Comparison of ENCODE assay signal across 8 cellular contexts in the genomic region with DNA sequence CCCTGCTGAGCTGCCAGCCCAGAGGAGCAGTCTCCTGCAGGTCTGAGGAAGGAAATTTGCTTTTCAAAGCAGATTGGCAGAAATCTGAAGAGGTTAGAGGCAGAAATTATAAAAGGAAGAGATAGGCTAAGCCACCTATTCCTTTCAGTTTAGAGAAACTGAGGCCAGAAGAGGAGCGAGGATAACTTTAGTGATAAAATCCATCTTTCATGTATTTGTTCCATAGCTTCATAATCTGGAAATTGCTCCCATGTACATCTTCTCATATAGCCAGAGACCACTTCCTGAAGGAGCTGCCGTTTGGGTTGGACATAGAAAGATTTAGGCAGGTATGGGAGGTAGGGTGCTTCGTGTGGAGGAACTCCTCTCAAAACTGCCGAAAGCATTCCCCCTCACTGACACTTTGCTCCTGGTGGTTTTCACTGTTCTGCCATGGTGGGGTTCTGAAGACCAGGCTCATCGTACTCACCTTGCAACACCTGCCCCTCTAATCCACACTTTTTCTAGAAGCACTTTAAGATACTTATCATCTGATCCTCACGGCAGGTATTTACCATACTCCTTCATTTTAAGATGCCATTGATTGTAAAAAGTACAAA. TPM values are rescaled to one million over a fixed set of nuclear protein-coding genes. Genes with fewer than 3 reads are reported as not detected.
DNase-seq lines count a peak whose midpoint lies in the region; ATAC-seq and TF ChIP-seq lines count a peak whose summit lies in the region.

No MANE protein-coding gene starts in this region.

- DNase-seq in activated CD8-positive, alpha-beta memory T cell treated with anti-CD3 and anti-CD28 coated beads, Interleukin-2, amount 10 ng/mL, durations not matched to agents 7 days and 5 days, result no peak
- DNase-seq in activated CD8-positive, alpha-beta memory T cell treated with anti-CD3 and anti-CD28 coated beads for 24 hours, result no peak
- DNase-seq in activated T-helper 2 cell treated with anti-CD3 and anti-CD28 coated beads, Interferon-gamma antibody, Interleukin-2, Interleukin-4, amounts not matched to agents 10 μg/mL and 5 μg/mL and 100 μg/mL, durations not matched to agents 14 hours and 24 hours and 36 hours (ENCODE audit: low spot score), result no peak
- DNase-seq in thoracic aorta (ENCODE audit: low spot score), result no peak
- no peak for DNase-seq in foreskin keratinocyte
- DNase-seq in MV-4-11 (lab: John Stamatoyannopoulos, UW), result no peak
- no peak for DNase-seq in aorta

- H3K9me3 ChIP-seq in thoracic aorta (no peaks in the 10 kb centered on the region), aorta (ENCODE audit: control insufficient read depth, low read length) (no peaks in the 10 kb centered on the region)

- H3K4me3 ChIP-seq in thoracic aorta (peak overlapping the region; percentile 60), aorta (ENCODE audit: low read length in 2 of 2) (peak overlapping the region in 1 of 2 donors; percentile 51)

- peaks cover 1% of the 10 kb centered on the region for H3K36me3 Mint-ChIP-seq in activated CD8-positive, alpha-beta memory T cell treated with anti-CD3 and anti-CD28 coated beads, Interleukin-2, amount 10 ng/mL, durations not matched to agents 7 days and 5 days
- H3K36me3 Mint-ChIP-seq in activated T-helper 2 cell treated with anti-CD3 and anti-CD28 coated beads, Interferon-gamma antibody, Interleukin-2, Interleukin-4, amounts not matched to agents 10 μg/mL and 5 μg/mL and 100 μg/mL, durations not matched to agents 14 hours and 24 hours and 36 hours (ENCODE audit: low read depth), result peaks cover 8% of the 10 kb centered on the region

- CTCF ChIA-PET in activated CD8-positive, alpha-beta memory T cell treated with anti-CD3 and anti-CD28 coated beads, Interleukin-2, amount 10 ng/mL, durations not matched to agents 7 days and 5 days (lab: Charles Lee), result interaction anchor here (1.3 to 6.4 kb wide), 6 partner anchors 12 to 173 kb away, joined by 3 to 53 read pairs (median 4); partner anchors contain the start of gene XXYLT1

- no peaks in the 10 kb centered on the region for H3K27me3 ChIP-seq in layer of hippocampus (ENCODE audit: control insufficient read depth, insufficient read depth, low read length)
- no peaks in the 10 kb centered on the region for H3K27me3 ChIP-seq in thoracic aorta (replicated peaks; ENCODE audit: insufficient read depth)
- H3K27me3 ChIP-seq in foreskin keratinocyte, result no peaks in the 10 kb centered on the region
- H3K27me3 ChIP-seq in aorta (ENCODE audit: control insufficient read depth in 1 of 2, insufficient read depth in 2 of 2, low read length in 1 of 2), result no peaks in the 10 kb centered on the region

- intact Hi-C loops in activated T-helper 2 cell treated with anti-CD3 and anti-CD28 coated beads, Interferon-gamma antibody, Interleukin-2, Interleukin-4, amounts not matched to agents 10 μg/mL and 5 μg/mL and 100 μg/mL, durations not matched to agents 14 hours and 24 hours and 36 hours (cut with micrococcal nuclease), result loop anchor here (1.0 to 5.0 kb wide), 6 partner anchors 25 to 756 kb away; partner anchors contain the start of genes FAM43A, PPP1R2, TNK2 and XXYLT1
- intact Hi-C loops in aorta (cut with DNase I), result loop anchor here (5.0 to 10.0 kb wide), 2 partner anchors 99 to 169 kb away; partner anchors contain the start of genes PPP1R2 (in 1 of the 2) and XXYLT1 (in 1 of the 2)

- peaks cover 31% of the 10 kb centered on the region for H3K4me1 Mint-ChIP-seq in activated CD8-positive, alpha-beta memory T cell treated with anti-CD3 and anti-CD28 coated beads, Interleukin-2, amount 10 ng/mL, durations not matched to agents 7 days and 5 days
- H3K4me1 Mint-ChIP-seq in activated T-helper 2 cell treated with anti-CD3 and anti-CD28 coated beads, Interferon-gamma antibody, Interleukin-2, Interleukin-4, amounts not matched to agents 10 μg/mL and 5 μg/mL and 100 μg/mL, durations not matched to agents 14 hours and 24 hours and 36 hours (ENCODE audit: low read depth), result peaks cover 31% of the 10 kb centered on the region

- peak overlapping the region; percentile 94 for H3K4me3 Mint-ChIP-seq in activated CD8-positive, alpha-beta memory T cell treated with anti-CD3 and anti-CD28 coated beads, Interleukin-2, amount 10 ng/mL, durations not matched to agents 7 days and 5 days
- peak overlapping the region; percentile 94 for H3K4me3 Mint-ChIP-seq in activated T-helper 2 cell treated with anti-CD3 and anti-CD28 coated beads, Interferon-gamma antibody, Interleukin-2, Interleukin-4, amounts not matched to agents 10 μg/mL and 5 μg/mL and 100 μg/mL, durations not matched to agents 14 hours and 24 hours and 36 hours (ENCODE audit: low read depth)

- 19 to 26% methylated on average over 6 of the region's 6 CpGs for WGBS in aorta, 2 donors

- H3K4me1 ChIP-seq in thoracic aorta (ENCODE audit: control insufficient read depth in 1 of 2, low read depth in 2 of 2) (peaks cover 14 to 20% of the 10 kb centered on the region in 2 donors), foreskin keratinocyte (no peaks in the 10 kb centered on the region), aorta (ENCODE audit: control insufficient read depth in 1 of 2, insufficient read depth in 2 of 2, low read length in 2 of 2) (no peaks in the 10 kb centered on the region)

- H3K27me3 Mint-ChIP-seq in activated CD8-positive, alpha-beta memory T cell treated with anti-CD3 and anti-CD28 coated beads, Interleukin-2, amount 10 ng/mL, durations not matched to agents 7 days and 5 days, result no peaks in the 10 kb centered on the region
- no peaks in the 10 kb centered on the region for H3K27me3 Mint-ChIP-seq in activated T-helper 2 cell treated with anti-CD3 and anti-CD28 coated beads, Interferon-gamma antibody, Interleukin-2, Interleukin-4, amounts not matched to agents 10 μg/mL and 5 μg/mL and 100 μg/mL, durations not matched to agents 14 hours and 24 hours and 36 hours (ENCODE audit: low read depth)

- ATAC-seq in activated CD8-positive, alpha-beta memory T cell treated with anti-CD3 and anti-CD28 coated beads, Interleukin-2, amount 10 ng/mL, durations not matched to agents 7 days and 5 days, result no peak
- ATAC-seq in thoracic aorta (ENCODE audit: insufficient number of reproducible peaks, low FRiP score, low read depth) (no peak), foreskin keratinocyte (no peak), aorta (ENCODE audit: low FRiP score) (no peak)

- H3K9me3 Mint-ChIP-seq in activated CD8-positive, alpha-beta memory T cell treated with anti-CD3 and anti-CD28 coated beads, Interleukin-2, amount 10 ng/mL, durations not matched to agents 7 days and 5 days (ENCODE audit: low read depth), result no peaks in the 10 kb centered on the region
- H3K9me3 Mint-ChIP-seq in activated T-helper 2 cell treated with anti-CD3 and anti-CD28 coated beads, Interferon-gamma antibody, Interleukin-2, Interleukin-4, amounts not matched to agents 10 μg/mL and 5 μg/mL and 100 μg/mL, durations not matched to agents 14 hours and 24 hours and 36 hours, result no peaks in the 10 kb centered on the region

- no peak for TF ChIP-seq CTCF in thoracic aorta (IDR thresholded peaks at IDR 0.05)
- TF ChIP-seq CTCF in foreskin keratinocyte (conservative IDR thresholded peaks at IDR 0.05), result no peak

- H3K27ac ChIP-seq in layer of hippocampus (ENCODE audit: low read depth, low read length), result peak overlapping the region; percentile 69
- peak overlapping the region; percentile 31 to 52 for H3K27ac ChIP-seq in thoracic aorta
- no peak overlapping the region for H3K27ac ChIP-seq in foreskin keratinocyte
- no peak overlapping the region for H3K27ac ChIP-seq in aorta (ENCODE audit: low read depth in 1 of 2, low read length in 2 of 2)

- H3K27ac Mint-ChIP-seq in activated CD8-positive, alpha-beta memory T cell treated with anti-CD3 and anti-CD28 coated beads, Interleukin-2, amount 10 ng/mL, durations not matched to agents 7 days and 5 days, result peak overlapping the region; percentile 85
- H3K27ac Mint-ChIP-seq in activated T-helper 2 cell treated with anti-CD3 and anti-CD28 coated beads, Interferon-gamma antibody, Interleukin-2, Interleukin-4, amounts not matched to agents 10 μg/mL and 5 μg/mL and 100 μg/mL, durations not matched to agents 14 hours and 24 hours and 36 hours, result peak overlapping the region; percentile 46

- H3K36me3 ChIP-seq in thoracic aorta, result no peaks in the 10 kb centered on the region
- H3K36me3 ChIP-seq in aorta (ENCODE audit: control insufficient read depth in 1 of 2, insufficient read depth in 2 of 2, low read length in 1 of 2), result no peaks in the 10 kb centered on the region

RNA-seq across cellular contexts. Expression of gene ACAP2, which starts 0.7 kb away (rescaled TPM):
- 10 to 100 TPM; 58.4 to 74.4 TPM for total RNA-seq in activated CD8-positive, alpha-beta memory T cell treated with anti-CD3 and anti-CD28 coated beads, Interleukin-2, amount 10 ng/mL, durations not matched to agents 7 days and 5 days
- 49.8 and 51.5 TPM in 2 replicates for total RNA-seq in activated T-helper 2 cell treated with anti-CD3 and anti-CD28 coated beads, Interferon-gamma antibody, Interleukin-2, Interleukin-4, amounts not matched to agents 10 μg/mL and 5 μg/mL and 100 μg/mL, durations not matched to agents 14 hours and 24 hours and 36 hours
- total RNA-seq in thoracic aorta, result 10 to 100 TPM; 32.2 to 56.7 TPM
- total RNA-seq in foreskin keratinocyte, result 26.5 and 27.9 TPM in 2 replicates
- 4.6 and 4.7 TPM in 2 replicates for polyA plus RNA-seq in foreskin keratinocyte
- 10 to 100 TPM; 38.7 to 70.3 TPM for total RNA-seq in aorta
- 1 to 10 TPM; 6.5 to 9.9 TPM for polyA plus RNA-seq in aorta

Comparison
In these comparisons a context has a peak if more than half of its experiments do, and no peak if none do; other contexts are left out.
1. H3K27ac ChIP-seq: peak in layer of hippocampus (single experiment) and thoracic aorta (2 of 2); none in foreskin keratinocyte (single experiment) and aorta (0 of 2).